ENCODE assay signal across 17 cellular contexts in genomic region chr11:61090982-61091372, GRCh38. TPM values are rescaled to one million over a fixed set of nuclear protein-coding genes. Genes with fewer than 3 reads are reported as not detected.
DNase-seq lines count a peak whose midpoint lies in the region; ATAC-seq and TF ChIP-seq lines count a peak whose summit lies in the region.
"Had no signal": no experiment of that assay in that cellular context is flagged by ENCODE, and none has a peak within 500 bp of the region (broad histone marks: within the 10 kb centered on the region; RNA-seq: fewer than 3 reads in every experiment).

No MANE protein-coding gene starts in this region.

- no peak for TF ChIP-seq EP300 in sigmoid colon (IDR thresholded peaks at IDR 0.05)

- ATAC-seq in CD4-positive, CD25-positive, alpha-beta regulatory T cell (ENCODE audit: low read depth in 2 of 2): peak in 1 of 2 donors; percentile 22
- peak; percentile 2 for ATAC-seq in activated CD8-positive, alpha-beta T cell treated with anti-CD3 and anti-CD28 coated beads for 36 hours
- no peak for ATAC-seq in memory B cell (ENCODE audit: low read depth)
- ATAC-seq: pancreas had no signal

- peaks cover 38% of the 10 kb centered on the region for H3K4me1 ChIP-seq in CD4-positive, CD25-positive, alpha-beta regulatory T cell (ENCODE audit: control insufficient read depth, insufficient read depth, low read length, poor library complexity, severe bottlenecking)
- H3K4me1 ChIP-seq in smooth muscle cell (ENCODE audit: low read depth) (no peaks in the 10 kb centered on the region), sigmoid colon (no peaks in the 10 kb centered on the region)
- H3K4me1 ChIP-seq: BE2C, pancreas had no signal

- peak overlapping the region; percentile 94 to 99 (median 98) for H3K27ac Mint-ChIP-seq in CD4-positive, CD25-positive, alpha-beta regulatory T cell
- peak overlapping the region; percentile 99 for H3K27ac Mint-ChIP-seq in activated CD8-positive, alpha-beta T cell treated with anti-CD3 and anti-CD28 coated beads for 36 hours
- H3K27ac Mint-ChIP-seq in memory B cell: peak overlapping the region; percentile 22

- H3K4me2 ChIP-seq in smooth muscle cell: no peak overlapping the region

- H3K79me2 ChIP-seq in smooth muscle cell (ENCODE audit: low read depth): no peaks in the 10 kb centered on the region

- H3K36me3 Mint-ChIP-seq in CD4-positive, CD25-positive, alpha-beta regulatory T cell: no peaks in the 10 kb centered on the region
- H3K36me3 Mint-ChIP-seq in activated CD8-positive, alpha-beta T cell treated with anti-CD3 and anti-CD28 coated beads for 36 hours (ENCODE audit: low read depth): peaks cover 49% of the 10 kb centered on the region
- H3K36me3 Mint-ChIP-seq in memory B cell: peaks cover 2% of the 10 kb centered on the region
- H3K36me3 Mint-ChIP-seq: type B pancreatic cell had no signal

- no peaks in the 10 kb centered on the region for H3K9me3 ChIP-seq in CD4-positive, CD25-positive, alpha-beta regulatory T cell (ENCODE audit: control insufficient read depth in 2 of 2, low read length in 2 of 2)
- H3K9me3 ChIP-seq in smooth muscle cell (replicated peaks; ENCODE audit: low read depth) (no peaks in the 10 kb centered on the region), sigmoid colon (no peaks in the 10 kb centered on the region)
- H3K9me3 ChIP-seq: BE2C, pancreas had no signal

- H3K4me3 Mint-ChIP-seq in CD4-positive, CD25-positive, alpha-beta regulatory T cell: peak overlapping the region; percentile 74 to 87 (median 80)
- peak overlapping the region; percentile 91 for H3K4me3 Mint-ChIP-seq in activated CD8-positive, alpha-beta T cell treated with anti-CD3 and anti-CD28 coated beads for 36 hours
- H3K4me3 Mint-ChIP-seq in memory B cell: no peak overlapping the region
- H3K4me3 Mint-ChIP-seq: type B pancreatic cell had no signal

- no peaks in the 10 kb centered on the region for H3F3A ChIP-seq in smooth muscle cell (ENCODE audit: low read depth)

- TF ChIP-seq CTCF in GM06990 (IDR thresholded peaks at IDR 0.05; ENCODE audit: insufficient read depth, low read length, poor library complexity, severe bottlenecking) (no peak), smooth muscle cell (IDR thresholded peaks at IDR 0.05; ENCODE audit: borderline replicate concordance, insufficient read depth, poor library complexity, severe bottlenecking) (no peak), sigmoid colon (IDR thresholded peaks at IDR 0.05) (no peak)
- TF ChIP-seq CTCF in activated CD8-positive, alpha-beta T cell treated with anti-CD3 and anti-CD28 coated beads for 36 hours (IDR thresholded peaks at IDR 0.05): no peak

- H3K27me3 Mint-ChIP-seq in CD4-positive, CD25-positive, alpha-beta regulatory T cell: no peaks in the 10 kb centered on the region
- H3K27me3 Mint-ChIP-seq in activated CD8-positive, alpha-beta T cell treated with anti-CD3 and anti-CD28 coated beads for 36 hours: no peaks in the 10 kb centered on the region
- no peaks in the 10 kb centered on the region for H3K27me3 Mint-ChIP-seq in memory B cell
- H3K27me3 Mint-ChIP-seq: type B pancreatic cell had no signal

- H3K27me3 ChIP-seq in CD4-positive, CD25-positive, alpha-beta regulatory T cell (ENCODE audit: control insufficient read depth, insufficient read depth, low read length): no peaks in the 10 kb centered on the region
- H3K27me3 ChIP-seq in GM06990 (replicated peaks; ENCODE audit: control insufficient read depth, insufficient read depth, low read length): no peaks in the 10 kb centered on the region
- no peaks in the 10 kb centered on the region for H3K27me3 ChIP-seq in smooth muscle cell (ENCODE audit: low read depth)
- no peaks in the 10 kb centered on the region for H3K27me3 ChIP-seq in sigmoid colon
- H3K27me3 ChIP-seq: BE2C, pancreas had no signal

- no peak overlapping the region for H2AFZ ChIP-seq in smooth muscle cell (ENCODE audit: low read depth)

- 94% methylated on average over 9 of the region's 9 CpGs for WGBS in smooth muscle cell (ENCODE audit: low lambda C conversion rate)
- WGBS in sigmoid colon, 2 donors: 89 to 94% methylated on average over 9 of the region's 9 CpGs

- no peak for TF ChIP-seq POLR2A in sigmoid colon (IDR thresholded peaks at IDR 0.05)

- H3K9ac ChIP-seq in smooth muscle cell (ENCODE audit: low read depth): no peak overlapping the region

- H3K9me3 Mint-ChIP-seq in CD4-positive, CD25-positive, alpha-beta regulatory T cell: peaks cover 0 to 3% (median 0%) of the 10 kb centered on the region in 7 donors
- H3K9me3 Mint-ChIP-seq in activated CD8-positive, alpha-beta T cell treated with anti-CD3 and anti-CD28 coated beads for 36 hours: peaks cover 8% of the 10 kb centered on the region
- no peaks in the 10 kb centered on the region for H3K9me3 Mint-ChIP-seq in memory B cell
- H3K9me3 Mint-ChIP-seq: type B pancreatic cell had no signal

- H3K4me1 Mint-ChIP-seq in CD4-positive, CD25-positive, alpha-beta regulatory T cell: peaks cover 0 to 66% (median 41%) of the 10 kb centered on the region in 4 donors
- peaks cover 69% of the 10 kb centered on the region for H3K4me1 Mint-ChIP-seq in activated CD8-positive, alpha-beta T cell treated with anti-CD3 and anti-CD28 coated beads for 36 hours (ENCODE audit: low read depth)
- peaks cover 48% of the 10 kb centered on the region for H3K4me1 Mint-ChIP-seq in memory B cell

- peak overlapping the region; percentile 19 for H3K4me3 ChIP-seq in CD4-positive, CD25-positive, alpha-beta regulatory T cell (ENCODE audit: low read depth, low read length)
- H3K4me3 ChIP-seq in GM06990 (replicated peaks; ENCODE audit: low read depth, low read length) (peak overlapping the region; percentile 65), smooth muscle cell (no peak overlapping the region), sigmoid colon (no peak overlapping the region)
- H3K4me3 ChIP-seq: pancreas, skin epidermis had no signal

- POLR2A ChIA-PET in activated CD8-positive, alpha-beta T cell treated with anti-CD3 and anti-CD28 coated beads for 36 hours (lab: Charles Lee): interaction anchor here (0.8 to 7.4 kb wide), 9 partner anchors 11 to 104 kb away, joined by 3 to 44 read pairs (median 16); no protein-coding TSS in a partner anchor

- H3K36me3 ChIP-seq in CD4-positive, CD25-positive, alpha-beta regulatory T cell (ENCODE audit: control insufficient read depth, insufficient read depth, low read length): no peaks in the 10 kb centered on the region
- no peaks in the 10 kb centered on the region for H3K36me3 ChIP-seq in GM06990 (ENCODE audit: control insufficient read depth, insufficient read depth, low read length)
- no peaks in the 10 kb centered on the region for H3K36me3 ChIP-seq in smooth muscle cell (ENCODE audit: low read depth)
- H3K36me3 ChIP-seq in sigmoid colon: no peaks in the 10 kb centered on the region
- H3K36me3 ChIP-seq: BE2C, pancreas had no signal

- H4K20me1 ChIP-seq in smooth muscle cell (ENCODE audit: low read depth): no peaks in the 10 kb centered on the region

- peak in 1 of 3 donors; percentile 47 for DNase-seq in CD4-positive, CD25-positive, alpha-beta regulatory T cell
- DNase-seq in GM06990 (ENCODE audit: extremely low read depth, insufficient read length) (no peak), memory B cell (ENCODE audit: low spot score in 2 of 2) (no peak), NCI-H526 (lab: John Stamatoyannopoulos, UW) (no peak), NCI-H2196 treated with DMSO at 0.1 percent for 48 hours (lab: John Stamatoyannopoulos, UW; ENCODE audit: unreplicated experiment) (no peak), smooth muscle cell (lab: John Stamatoyannopoulos, UW; ENCODE audit: unreplicated experiment) (no peak), sigmoid colon (no peak)
- DNase-seq in activated CD8-positive, alpha-beta T cell treated with anti-CD3 and anti-CD28 coated beads for 36 hours: no peak
- DNase-seq: activated CD8-positive, alpha-beta memory T cell treated with anti-CD3 and anti-CD28 coated beads, Interleukin-2, amount 50 U/mL, for 4 hours; aorta; BE2C; foreskin fibroblast; NCI-H774; pancreas had no signal

- H3K27ac ChIP-seq in CD4-positive, CD25-positive, alpha-beta regulatory T cell (ENCODE audit: insufficient read depth, low read length, poor library complexity, severe bottlenecking): peak overlapping the region; percentile 79
- H3K27ac ChIP-seq in smooth muscle cell (ENCODE audit: low read depth): no peak overlapping the region
- no peak overlapping the region for H3K27ac ChIP-seq in sigmoid colon
- H3K27ac ChIP-seq: pancreas had no signal

- CTCF ChIA-PET in activated CD8-positive, alpha-beta T cell treated with anti-CD3 and anti-CD28 coated beads for 36 hours (lab: Charles Lee): interaction anchor here (1.3 to 3.2 kb wide), 3 partner anchors 10 to 295 kb away, joined by 3 to 16 read pairs (median 10); no protein-coding TSS in a partner anchor

- intact Hi-C loops in activated CD8-positive, alpha-beta T cell treated with anti-CD3 and anti-CD28 coated beads for 36 hours (cut with micrococcal nuclease): no loop called here
- intact Hi-C loops in sigmoid colon (cut with DNase I): no loop called here

RNA-seq across cellular contexts. Expression of gene CD5, which starts 11.3 kb away (rescaled TPM):
- total RNA-seq in CD4-positive, CD25-positive, alpha-beta regulatory T cell: 390 TPM
- polyA plus RNA-seq in CD4-positive, CD25-positive, alpha-beta regulatory T cell: 100 to 1,000 TPM; 150 to 253 (median 213) TPM
- total RNA-seq in activated CD8-positive, alpha-beta T cell treated with anti-CD3 and anti-CD28 coated beads for 36 hours: 100 to 1,000 TPM; 214 to 215 TPM
- total RNA-seq in smooth muscle cell (not detected in 2 replicates), sigmoid colon (under 1 TPM in 2 of 4 donors, not detected in 2; 0.54 to 0.55 TPM)
- polyA plus RNA-seq in smooth muscle cell (0.10 and 0.72 TPM in 2 replicates), sigmoid colon (10 to 100 TPM in 1 of 3 donors, under 1 TPM in 2; 0.23 to 12.3 (median 0.60) TPM)
- total RNA-seq: endothelial cell of umbilical vein had no signal
- polyA plus RNA-seq: endothelial cell of umbilical vein had no signal

Comparison
In these comparisons a context has a peak if more than half of its experiments do, and no peak if none do; other contexts are left out.
1. H3K4me3 ChIP-seq: peak in CD4-positive, CD25-positive, alpha-beta regulatory T cell (single experiment) and GM06990 (single experiment); none in smooth muscle cell (single experiment) and sigmoid colon (0 of 4).
2. H3K27ac Mint-ChIP-seq: peak in every context shown above with its lines; median percentile 99 in activated CD8-positive, alpha-beta T cell treated with anti-CD3 and anti-CD28 coated beads for 36 hours; 98 in CD4-positive, CD25-positive, alpha-beta regulatory T cell; 22 in memory B cell.
3. RNA of gene CD5, which starts 11.3 kb away (total RNA-seq): 390 TPM in CD4-positive, CD25-positive, alpha-beta regulatory T cell (single experiment) and 214 to 215 TPM in activated CD8-positive, alpha-beta T cell treated with anti-CD3 and anti-CD28 coated beads for 36 hours; 0.54 to 0.55 TPM in sigmoid colon and not detected in smooth muscle cell; every median in the first group is over 100 times any median in the second.